Comparison of ENCODE assay signal across 18 cellular contexts in the genomic region with DNA sequence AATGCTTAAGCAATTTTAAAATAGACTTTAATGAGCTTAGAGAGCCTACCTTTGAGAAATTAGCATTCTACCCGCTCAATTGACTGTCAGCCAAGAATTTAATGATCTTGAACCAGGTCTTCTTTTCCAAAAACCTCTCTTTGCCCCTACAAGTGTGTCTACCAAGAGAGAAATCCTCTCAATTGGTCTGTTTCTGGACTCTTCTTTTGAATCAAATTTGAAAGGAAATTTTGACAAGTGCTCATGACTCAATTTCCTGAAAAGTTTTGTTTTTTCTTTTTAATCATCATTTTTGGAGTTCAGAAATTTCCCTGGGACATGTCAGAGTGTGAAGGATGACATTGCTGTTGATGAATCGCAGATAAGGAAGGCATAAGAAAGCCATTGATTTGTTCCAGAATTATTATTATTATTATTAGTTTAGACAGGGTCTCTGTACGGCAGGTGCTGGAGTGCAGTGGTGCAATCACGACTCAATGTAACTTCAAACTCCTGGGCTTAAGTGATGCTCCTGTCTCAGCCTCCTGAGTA.
"Had no signal": no experiment of that assay in that cellular context is flagged by ENCODE, and none has a peak within 500 bp of the region (broad histone marks: within the 10 kb centered on the region; RNA-seq: fewer than 3 reads in every experiment).

No MANE protein-coding gene starts in this region.

- H3K27ac Mint-ChIP-seq: naive B cell; stimulated activated memory B cell treated with anti-CD40 and anti-IgM and Interleukin-4, amounts not matched to agents 10 μg/mL and 1 μg/mL and 100 μg/mL, for 72 hours; type B pancreatic cell had no signal

- ATAC-seq: foreskin keratinocyte; left cardiac atrium; lower lobe of right lung; psoas muscle; right lobe of liver; stimulated activated memory B cell treated with anti-CD40 and anti-IgM and Interleukin-4, amounts not matched to agents 10 μg/mL and 1 μg/mL and 100 μg/mL, for 72 hours had no signal

- H3K9me3 Mint-ChIP-seq: type B pancreatic cell had no signal

- H3K4me1 Mint-ChIP-seq: naive B cell; stimulated activated memory B cell treated with anti-CD40 and anti-IgM and Interleukin-4, amounts not matched to agents 10 μg/mL and 1 μg/mL and 100 μg/mL, for 72 hours had no signal

- DNase-seq: colonic mucosa; dermis blood vessel endothelial cell; erythroblast; foreskin keratinocyte; kidney; left cardiac atrium; left ventricle myocardium inferior; lower lobe of right lung; mesenchymal stem cell; naive B cell; psoas muscle; retina; right lobe of liver; stimulated activated CD4-positive, alpha-beta T cell treated with anti-CD3 and anti-CD28 coated beads, Interleukin-4, amount 100 ng/mL, for 1 hour; stimulated activated CD8-positive, alpha-beta memory T cell treated with anti-CD3 and anti-CD28 coated beads, Interleukin-4, amount 100 ng/mL, for 48 hours; thyroid gland had no signal

- H3K36me3 Mint-ChIP-seq: stimulated activated memory B cell treated with anti-CD40 and anti-IgM and Interleukin-4, amounts not matched to agents 10 μg/mL and 1 μg/mL and 100 μg/mL, for 72 hours; type B pancreatic cell had no signal

- H3K4me3 Mint-ChIP-seq: naive B cell; stimulated activated memory B cell treated with anti-CD40 and anti-IgM and Interleukin-4, amounts not matched to agents 10 μg/mL and 1 μg/mL and 100 μg/mL, for 72 hours; type B pancreatic cell had no signal
